Comparison of ENCODE assay signal across 13 cellular contexts in the genomic region with DNA sequence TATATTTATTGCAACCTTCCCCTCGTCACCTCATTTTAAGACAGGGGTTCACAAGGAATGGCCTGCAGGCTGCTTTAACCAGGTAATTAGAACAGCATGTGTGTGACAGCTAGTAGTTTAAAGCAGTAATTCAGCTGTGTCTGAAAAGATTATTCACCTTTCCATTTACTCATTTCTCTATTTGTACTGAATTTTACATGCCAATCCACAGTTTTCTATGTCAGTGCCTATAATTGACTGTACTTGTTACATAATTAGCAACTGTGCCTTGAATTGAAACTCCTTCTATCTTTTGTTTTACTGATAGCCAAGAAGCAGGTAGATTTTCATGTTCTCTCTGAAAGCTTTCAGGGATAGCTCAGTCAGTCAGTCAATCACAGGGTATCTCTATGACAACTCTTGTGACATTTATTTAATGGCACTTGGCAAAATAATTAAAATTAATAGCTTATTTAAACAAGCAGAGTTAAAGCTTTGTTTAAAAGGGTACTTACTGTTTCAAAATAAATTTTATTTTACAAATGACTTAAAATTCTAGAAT.
A peak's percentile ranks its signal among the peaks of the same experiment; 100 is the strongest.
DNase-seq lines count a peak whose midpoint lies in the region; ATAC-seq and TF ChIP-seq lines count a peak whose summit lies in the region.
"Had no signal": no experiment of that assay in that cellular context is flagged by ENCODE, and none has a peak within 500 bp of the region (broad histone marks: within the 10 kb centered on the region; RNA-seq: fewer than 3 reads in every experiment).

No MANE protein-coding gene starts in this region.

- no peak for TF ChIP-seq CTCF in progenitor cell of endocrine pancreas (IDR thresholded peaks at IDR 0.05; ENCODE audit: unreplicated experiment)

- DNase-seq in NCI-H748 (lab: John Stamatoyannopoulos, UW; ENCODE audit: unreplicated experiment) (peak; percentile 58), NCI-H748 treated with DMSO at 0.1 percent for 48 hours (lab: John Stamatoyannopoulos, UW) (no peak), NCI-H146 treated with DMSO at 0.1 percent for 48 hours (lab: John Stamatoyannopoulos, UW; ENCODE audit: unreplicated experiment) (peak; percentile 81), progenitor cell of endocrine pancreas (ENCODE audit: low spot score, unreplicated experiment) (no peak), DMS153 (lab: John Stamatoyannopoulos, UW) (no peak)
- DNase-seq: NCI-H187, NCI-H524 treated with DMSO at 0.1 percent for 48 hours, PC-9 had no signal

- peaks cover 4% of the 10 kb centered on the region for H3K36me3 Mint-ChIP-seq in activated T-helper 17 cell treated with anti-CD3 and anti-CD28 coated beads, Interleukin-2, amount 50 U/mL, for 72 hours (ENCODE audit: low read depth)
- peaks cover 6% of the 10 kb centered on the region for H3K36me3 Mint-ChIP-seq in progenitor cell of endocrine pancreas (ENCODE audit: insufficient read depth)

- H3K9me3 Mint-ChIP-seq in activated T-helper 17 cell treated with anti-CD3 and anti-CD28 coated beads, Interleukin-2, amount 50 U/mL, for 72 hours: no peaks in the 10 kb centered on the region
- H3K9me3 Mint-ChIP-seq in progenitor cell of endocrine pancreas (ENCODE audit: low read depth): peaks cover 9% of the 10 kb centered on the region

- H3K27ac Mint-ChIP-seq in activated T-helper 17 cell treated with anti-CD3 and anti-CD28 coated beads, Interleukin-2, amount 50 U/mL, for 72 hours: no peak overlapping the region
- H3K27ac Mint-ChIP-seq in progenitor cell of endocrine pancreas: peak overlapping the region; percentile 27

- H3K27me3 Mint-ChIP-seq in activated T-helper 17 cell treated with anti-CD3 and anti-CD28 coated beads, Interleukin-2, amount 50 U/mL, for 72 hours: no peaks in the 10 kb centered on the region
- H3K27me3 Mint-ChIP-seq in progenitor cell of endocrine pancreas: no peaks in the 10 kb centered on the region

- peaks cover 25% of the 10 kb centered on the region for H3K4me1 Mint-ChIP-seq in activated T-helper 17 cell treated with anti-CD3 and anti-CD28 coated beads, Interleukin-2, amount 50 U/mL, for 72 hours
- H3K4me1 Mint-ChIP-seq in progenitor cell of endocrine pancreas (ENCODE audit: low read depth): peaks cover 13% of the 10 kb centered on the region

- no peak overlapping the region for H3K4me3 Mint-ChIP-seq in activated T-helper 17 cell treated with anti-CD3 and anti-CD28 coated beads, Interleukin-2, amount 50 U/mL, for 72 hours
- no peak overlapping the region for H3K4me3 Mint-ChIP-seq in progenitor cell of endocrine pancreas (ENCODE audit: low read depth)

- ATAC-seq in activated T-helper 17 cell treated with anti-CD3 and anti-CD28 coated beads, Interleukin-2, amount 50 U/mL, for 72 hours (replicated peaks): peak; percentile 60
- ATAC-seq in GM18858 (IDR thresholded peaks at IDR 0.05; ENCODE audit: unreplicated experiment) (no peak), GM21423 (IDR thresholded peaks at IDR 0.05; ENCODE audit: unreplicated experiment) (no peak)
- ATAC-seq: HCT116, Right ventricle myocardium inferior had no signal

Comparison
In these comparisons a context has a peak if more than half of its experiments do, and no peak if none do; other contexts are left out.
1. DNase-seq: peak in NCI-H748 (single experiment) and NCI-H146 treated with DMSO at 0.1 percent for 48 hours (single experiment); none in NCI-H748 treated with DMSO at 0.1 percent for 48 hours (single experiment), progenitor cell of endocrine pancreas (single experiment) and DMS153 (single experiment).